ENCODE assay signal across 12 cellular contexts in genomic region chr4:77881460-77882295, GRCh38. TPM values are rescaled to one million over a fixed set of nuclear protein-coding genes. Genes with fewer than 3 reads are reported as not detected.
DNase-seq lines count a peak whose midpoint lies in the region; ATAC-seq and TF ChIP-seq lines count a peak whose summit lies in the region.
"Had no signal": no experiment of that assay in that cellular context is flagged by ENCODE, and none has a peak within 500 bp of the region (broad histone marks: within the 10 kb centered on the region; RNA-seq: fewer than 3 reads in every experiment).

No MANE protein-coding gene starts in this region.

- H3K27me3 Mint-ChIP-seq in naive B cell: no peaks in the 10 kb centered on the region

- DNase-seq in DMS53 (lab: John Stamatoyannopoulos, UW) (peak; percentile 70), LNCaP clone FGC (ENCODE audit: low read depth) (peak; percentile 65), naive B cell (no peak), dermis blood vessel endothelial cell (no peak), Kasumi-1 (lab: John Stamatoyannopoulos, UW) (no peak), spleen (no peak), left ventricle myocardium inferior (no peak)
- DNase-seq: activated CD8-positive, alpha-beta memory T cell treated with anti-CD3 and anti-CD28 coated beads, Interleukin-2, amount 50 U/mL, for 48 hours; caudate nucleus; head of caudate nucleus; NCI-H1417 had no signal

- ATAC-seq in naive B cell (ENCODE audit: low read depth in 2 of 2): no peak

- H3K27ac Mint-ChIP-seq in naive B cell: peak overlapping the region in 4 of 6 donors; percentile 1 to 58 (median 42)

- H3K4me1 Mint-ChIP-seq in naive B cell: peaks cover 5 to 19% (median 8%) of the 10 kb centered on the region in 3 donors

- H3K27me3 ChIP-seq in endocrine pancreas (ENCODE audit: control insufficient read depth, insufficient read depth, low read length) (no peaks in the 10 kb centered on the region), spleen (replicated peaks in 1 of 7) (no peaks in the 10 kb centered on the region), left ventricle myocardium inferior (ENCODE audit: low read depth) (no peaks in the 10 kb centered on the region)

- no peak overlapping the region for H3K9ac ChIP-seq in endocrine pancreas (ENCODE audit: control insufficient read depth, insufficient read depth, low read length)

- no peak for TF ChIP-seq POLR2A in spleen (IDR thresholded peaks at IDR 0.05)

- peaks cover 9 to 17% of the 10 kb centered on the region in 2 donors for H3K36me3 Mint-ChIP-seq in naive B cell

- intact Hi-C loops in spleen (cut with DNase I; ENCODE audit: low total_unique reads): no loop called here
- intact Hi-C loops in left ventricle myocardium inferior (cut with micrococcal nuclease): no loop called here

- H3K4me3 ChIP-seq in LNCaP clone FGC (ENCODE audit: low read depth, low read length): 0 out of 2 replicates have a peak overlapping the region, but pooled peaks have one; percentile 2
- peak overlapping the region; percentile 14 for H3K4me3 ChIP-seq in endocrine pancreas (ENCODE audit: control insufficient read depth, insufficient read depth, low read length)
- no peak overlapping the region for H3K4me3 ChIP-seq in spleen
- no peak overlapping the region for H3K4me3 ChIP-seq in left ventricle myocardium inferior

- H3K4me3 Mint-ChIP-seq in naive B cell: no peak overlapping the region

- peaks cover 7% of the 10 kb centered on the region for H3K4me1 ChIP-seq in endocrine pancreas (ENCODE audit: control insufficient read depth, insufficient read depth, low read length)
- H3K4me1 ChIP-seq in spleen: peaks cover 0 to 10% (median 0%) of the 10 kb centered on the region in 6 donors
- H3K4me1 ChIP-seq in left ventricle myocardium inferior: peaks cover 4% of the 10 kb centered on the region

- no peaks in the 10 kb centered on the region for H3K9me3 Mint-ChIP-seq in naive B cell

- TF ChIP-seq CTCF in LNCaP clone FGC (IDR thresholded peaks at IDR 0.05; ENCODE audit: control insufficient read depth, extremely low read depth, insufficient read depth): peak; percentile 19; the same call in 1 of the 2 replicates
- TF ChIP-seq CTCF in spleen (IDR thresholded peaks at IDR 0.05 in 8 of 11, conservative IDR thresholded peaks at IDR 0.05 in 3 of 11): no peak
- TF ChIP-seq CTCF in left ventricle myocardium inferior (IDR thresholded peaks at IDR 0.05; ENCODE audit: borderline replicate concordance): no peak

- H3K9me3 ChIP-seq in endocrine pancreas (ENCODE audit: control insufficient read depth, low read length): no peaks in the 10 kb centered on the region
- H3K9me3 ChIP-seq in spleen: no peaks in the 10 kb centered on the region
- no peaks in the 10 kb centered on the region for H3K9me3 ChIP-seq in left ventricle myocardium inferior (replicated peaks)

- H3K27ac ChIP-seq in spleen (no peak overlapping the region), left ventricle myocardium inferior (replicated peaks) (no peak overlapping the region)

- WGBS in spleen, 5 donors: 85 to 95% (median 91%) methylated on average over 8 of the region's 8 CpGs

- H3K36me3 ChIP-seq in endocrine pancreas (ENCODE audit: control insufficient read depth, insufficient read depth, low read length) (no peaks in the 10 kb centered on the region), spleen (peaks cover 2 to 81% (median 33%) of the 10 kb centered on the region in 6 donors), left ventricle myocardium inferior (peaks cover 38% of the 10 kb centered on the region)

RNA-seq across cellular contexts. Expression of gene MRPL1, which starts 19.0 kb away (rescaled TPM):
- polyA plus RNA-seq in naive B cell (ENCODE audit: low read depth in 6 of 6) (10 to 100 TPM; 22.3 to 30.9 (median 23.6) TPM), spleen (10 to 100 TPM; 42.6 to 53.7 (median 44.9) TPM)
- total RNA-seq in dermis blood vessel endothelial cell (33.2 and 40.5 TPM in 2 replicates), spleen (10 to 100 TPM; 14.4 to 32.8 (median 23.6) TPM), left ventricle myocardium inferior (50.8 TPM)

Comparison
In these comparisons a context has a peak if more than half of its experiments do, and no peak if none do; other contexts are left out.
1. DNase-seq: peak in DMS53 (single experiment) and LNCaP clone FGC (single experiment); none in naive B cell (single experiment), dermis blood vessel endothelial cell (single experiment), Kasumi-1 (0 of 2), spleen (single experiment) and left ventricle myocardium inferior (single experiment).
2. H3K4me3 ChIP-seq: peak in LNCaP clone FGC (single experiment) and endocrine pancreas (single experiment); none in spleen (0 of 8) and left ventricle myocardium inferior (single experiment).